In genomic region chr17:68101075-68101991, GRCh38 we compare ENCODE assay signal across 8 cellular contexts.
A peak's percentile ranks its signal among the peaks of the same experiment; 100 is the strongest.
DNase-seq lines count a peak whose midpoint lies in the region; ATAC-seq lines count a peak whose summit lies in the region.

No MANE protein-coding gene starts in this region.

- peak; percentile 60 for DNase-seq in GM04504 (ENCODE audit: low read depth)
- DNase-seq in NCI-H2171 (lab: John Stamatoyannopoulos, UW): peak; percentile 85
- peak; percentile 44 for DNase-seq in activated CD4-positive, CD25-positive, alpha-beta regulatory T cell treated with anti-CD3 and anti-CD28 coated beads, Interleukin-2, amount 50 U/mL, for 16 hours (ENCODE audit: low read depth, low spot score)
- DNase-seq in central memory CD8-positive, alpha-beta T cell (ENCODE audit: low spot score in 2 of 2): peak; percentile 38 to 41
- DNase-seq in immature natural killer cell: peak; percentile 80 to 81 (median 80)

- H3K27ac Mint-ChIP-seq in central memory CD8-positive, alpha-beta T cell (ENCODE audit: low read depth): peak overlapping the region; percentile 94
- H3K27ac Mint-ChIP-seq in immature natural killer cell: peak overlapping the region; percentile 92 to 98 (median 95)

- H3K27me3 Mint-ChIP-seq in central memory CD8-positive, alpha-beta T cell: no peaks in the 10 kb centered on the region
- peaks cover 0 to 6% (median 4%) of the 10 kb centered on the region in 3 donors for H3K27me3 Mint-ChIP-seq in immature natural killer cell (ENCODE audit: low read depth in 3 of 3)

- peak overlapping the region; percentile 59 to 98 (median 70) for H3K4me3 ChIP-seq in skin epidermis

- peaks cover 12% of the 10 kb centered on the region for H3K36me3 Mint-ChIP-seq in central memory CD8-positive, alpha-beta T cell (ENCODE audit: insufficient read depth)
- H3K36me3 Mint-ChIP-seq in immature natural killer cell: no peaks in the 10 kb centered on the region

- peak overlapping the region; percentile 94 for H3K4me3 Mint-ChIP-seq in central memory CD8-positive, alpha-beta T cell
- H3K4me3 Mint-ChIP-seq in immature natural killer cell: peak overlapping the region; percentile 92 to 97 (median 95)

- no peaks in the 10 kb centered on the region for H3K9me3 Mint-ChIP-seq in central memory CD8-positive, alpha-beta T cell
- H3K9me3 Mint-ChIP-seq in immature natural killer cell: no peaks in the 10 kb centered on the region

- ATAC-seq in HG03039 (IDR thresholded peaks at IDR 0.05; ENCODE audit: unreplicated experiment) (peak; percentile 72), HG03097 (IDR thresholded peaks at IDR 0.05; ENCODE audit: low FRiP score, unreplicated experiment) (no peak)
- peak; percentile 62 for ATAC-seq in central memory CD8-positive, alpha-beta T cell (replicated peaks; ENCODE audit: extremely low read depth, poor library complexity, severe bottlenecking)

- H3K27ac ChIP-seq in skin epidermis: peak overlapping the region; percentile 60 to 98 (median 86)

- H3K4me1 Mint-ChIP-seq in central memory CD8-positive, alpha-beta T cell: peaks cover 40% of the 10 kb centered on the region
- peaks cover 43 to 52% of the 10 kb centered on the region in 2 donors for H3K4me1 Mint-ChIP-seq in immature natural killer cell
